In the genomic region with DNA sequence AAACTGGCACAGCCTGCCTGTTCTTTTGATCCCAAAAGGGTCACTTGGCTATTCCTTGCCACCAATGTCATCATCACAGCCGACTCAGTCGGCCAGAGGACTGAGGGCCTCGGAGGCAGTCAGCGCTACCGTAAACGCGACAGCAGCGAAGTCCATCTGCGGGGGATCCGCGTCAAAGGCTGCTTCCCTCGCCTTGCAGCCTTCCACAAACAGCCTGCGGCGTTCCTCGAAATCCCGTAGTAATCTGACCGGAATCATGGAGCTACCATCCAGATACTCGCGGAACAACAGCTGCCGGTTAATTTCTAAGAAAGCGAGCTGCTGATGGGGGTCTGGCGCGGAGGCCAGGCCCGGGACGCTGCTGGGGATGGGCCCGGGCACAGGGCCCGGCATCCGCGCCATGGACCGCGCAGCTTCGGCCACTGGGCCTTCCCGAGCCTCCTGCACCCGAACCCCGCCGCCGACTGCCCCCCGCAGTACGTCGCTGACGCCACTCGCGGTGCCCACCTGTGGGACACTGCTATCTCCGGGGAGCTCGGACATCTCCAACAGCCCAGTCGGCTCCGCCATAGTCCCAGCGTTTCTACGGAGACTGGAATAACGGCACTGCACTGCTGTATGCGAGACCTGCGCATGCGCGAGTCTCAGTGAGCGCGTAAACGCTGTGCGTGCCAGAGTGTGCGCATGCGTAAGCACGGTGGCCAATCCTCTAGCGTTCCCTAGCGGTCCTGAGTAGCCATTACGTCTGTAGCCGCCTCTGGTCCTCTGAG, we compare ENCODE assay signal across 8 cellular contexts. TPM values are rescaled to one million over a fixed set of nuclear protein-coding genes. Genes with fewer than 3 reads are reported as not detected.
DNase-seq lines count a peak whose midpoint lies in the region; ATAC-seq and TF ChIP-seq lines count a peak whose summit lies in the region.

A gene with protein sequence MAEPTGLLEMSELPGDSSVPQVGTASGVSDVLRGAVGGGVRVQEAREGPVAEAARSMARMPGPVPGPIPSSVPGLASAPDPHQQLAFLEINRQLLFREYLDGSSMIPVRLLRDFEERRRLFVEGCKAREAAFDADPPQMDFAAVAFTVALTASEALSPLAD (minus strand): TSS at position 620 of the 770 bp plus-strand sequence. CDS start 50 bp downstream, at position 570.

- peak within 1 kb of the TSS; percentile 96 for H3K4me3 Mint-ChIP-seq in endothelial cell (ENCODE audit: unreplicated experiment)
- H3K4me3 Mint-ChIP-seq in mesothelial cell of epicardium, result peak within 1 kb of the TSS; percentile 92

- peak; percentile 85 for ATAC-seq in GM21390 (IDR thresholded peaks at IDR 0.05; ENCODE audit: unreplicated experiment)

- TF ChIP-seq CTCF in endothelial cell (IDR thresholded peaks at IDR 0.05; ENCODE audit: unreplicated experiment) (peak; percentile 90), mesothelial cell of epicardium (IDR thresholded peaks at IDR 0.05; ENCODE audit: unreplicated experiment) (peak; percentile 83)

- H3K27me3 Mint-ChIP-seq in endothelial cell (ENCODE audit: unreplicated experiment) (no peaks in the 10 kb centered on the region), mesothelial cell of epicardium (ENCODE audit: low read depth) (no peaks in the 10 kb centered on the region)

- H3K27ac Mint-ChIP-seq in endothelial cell (ENCODE audit: unreplicated experiment) (no peak within 1 kb of the TSS), mesothelial cell of epicardium (peak within 1 kb of the TSS; percentile 92)

- H3K4me1 Mint-ChIP-seq in endothelial cell (ENCODE audit: unreplicated experiment) (no peaks in the 10 kb centered on the region), mesothelial cell of epicardium (peaks cover 14% of the 10 kb centered on the region)

- DNase-seq in DMS 273 (lab: John Stamatoyannopoulos, UW; ENCODE audit: unreplicated experiment), result peak; percentile 99
- peak in 75 of 76 experiments; percentile 63 to 98 (median 94) for DNase-seq in HUDEP-2 (lab: John Stamatoyannopoulos, UW; ENCODE audit: unreplicated experiment in 76 of 76)
- peak; percentile 94 for DNase-seq in NOMO-1 treated with DMSO at 0.1 percent for 48 hours (lab: John Stamatoyannopoulos, UW; ENCODE audit: unreplicated experiment)
- DNase-seq in activated CD8-positive, alpha-beta memory T cell treated with anti-CD3 and anti-CD28 coated beads, Interleukin-2, amount 50 U/mL, for 1 hour (ENCODE audit: extremely low read depth), result peak; percentile 90
- DNase-seq in endothelial cell (ENCODE audit: low spot score), result peak; percentile 95
- DNase-seq in mesothelial cell of epicardium (ENCODE audit: low spot score in 2 of 2, unreplicated experiment in 2 of 2), result peak; percentile 95 to 98
- DNase-seq in stimulated activated CD8-positive, alpha-beta memory T cell treated with anti-CD3 and anti-CD28 coated beads, Interleukin-15, amount 100 ng/mL, for 4 hours (ENCODE audit: low read depth in 2 of 2), result peak; percentile 86 to 87

- H3K36me3 Mint-ChIP-seq in endothelial cell (ENCODE audit: low read depth, unreplicated experiment) (peaks cover 4% of the 10 kb centered on the region), mesothelial cell of epicardium (peaks cover 6% of the 10 kb centered on the region)

- H3K9me3 Mint-ChIP-seq in endothelial cell (ENCODE audit: unreplicated experiment) (no peaks in the 10 kb centered on the region), mesothelial cell of epicardium (no peaks in the 10 kb centered on the region)

RNA-seq across cellular contexts. Expression of the gene that starts here (rescaled TPM):
- total RNA-seq in endothelial cell (ENCODE audit: unreplicated experiment) (3.2 TPM), mesothelial cell of epicardium (2.6 to 4.0 TPM (median 2.8 TPM) in 3 replicates)

Comparison
In these comparisons a context has a peak if more than half of its experiments do, and no peak if none do; other contexts are left out.
1. Peak in every context shown above with its lines: DNase-seq and ATAC-seq.